Comparison of ENCODE assay signal across 13 cellular contexts in genomic region chr20:39605908-39606307, GRCh38.
"Had no signal": no experiment of that assay in that cellular context is flagged by ENCODE, and none has a peak within 500 bp of the region (broad histone marks: within the 10 kb centered on the region; RNA-seq: fewer than 3 reads in every experiment).

No MANE protein-coding gene starts in this region.

- H3K27me3 ChIP-seq: stomach, testis had no signal

- DNase-seq: activated CD4-positive, alpha-beta T cell treated with anti-CD3 and anti-CD28 coated beads, Interleukin-2, amount 50 U/mL, for 1 hour; activated naive CD4-positive, alpha-beta T cell; activated naive CD8-positive, alpha-beta T cell treated with anti-CD3 and anti-CD28 coated beads, Interleukin-2, amount 10 ng/mL, durations not matched to agents 7 days and 5 days; effector memory CD4-positive, alpha-beta T cell; left ventricle myocardium superior; mesenchymal stem cell; naive thymus-derived CD8-positive, alpha-beta T cell; pancreas; stimulated activated CD4-positive, alpha-beta T cell treated with anti-CD3 and anti-CD28 coated beads, Interleukin-12 subunit alpha, Interleukin-12 subunit beta, amount 100 ng/mL, for 4 hours; stimulated activated CD4-positive, alpha-beta T cell treated with anti-CD3 and anti-CD28 coated beads, Interleukin-2, amount 100 ng/mL, for 24 hours; stomach; T-helper 17 cell; testis had no signal

- H3K4me1 ChIP-seq: pancreas, stomach, testis had no signal

- ATAC-seq: left ventricle myocardium superior; naive thymus-derived CD8-positive, alpha-beta T cell; pancreas; T-helper 17 cell had no signal

- H3K27ac ChIP-seq: pancreas, stomach, testis had no signal
